In genomic region chr16:750454-750853, GRCh38 we compare ENCODE assay signal across 29 cellular contexts. TPM values are rescaled to one million over a fixed set of nuclear protein-coding genes. Genes with fewer than 3 reads are reported as not detected.
"Had no signal": no experiment of that assay in that cellular context is flagged by ENCODE, and none has a peak within 500 bp of the region (broad histone marks: within the 10 kb centered on the region; RNA-seq: fewer than 3 reads in every experiment).

No MANE protein-coding gene starts in this region.

- H3K4me1 ChIP-seq: foreskin keratinocyte, pancreas, prostate gland, sigmoid colon, uterus had no signal

- H3K4me1 Mint-ChIP-seq: activated CD4-positive, alpha-beta T cell treated with anti-CD3 and anti-CD28 coated beads for 36 hours; activated naive CD4-positive, alpha-beta T cell treated with anti-CD3 and anti-CD28 coated beads, Interleukin-2, amount 50 U/mL, for 24 hours; activated naive CD8-positive, alpha-beta T cell treated with anti-CD3 and anti-CD28 coated beads, Interleukin-2, amount 50 U/mL, for 24 hours; stimulated activated effector memory CD8-positive, alpha-beta T cell treated with anti-CD3 and anti-CD28 coated beads, Interleukin-12 subunit alpha, Interleukin-12 subunit beta, amount 100 ng/mL, for 72 hours had no signal

- FAIRE-seq: islet of Langerhans, pancreas, small intestine had no signal

- H3K36me3 ChIP-seq: heart right ventricle, pancreas, prostate gland, sigmoid colon, thoracic aorta, uterus had no signal

- H3K27me3 ChIP-seq: pancreas, uterus had no signal

- H3K27ac ChIP-seq: foreskin keratinocyte, heart right ventricle, pancreas, prostate gland, sigmoid colon, thoracic aorta, uterus had no signal

- DNase-seq: activated B cell treated with CpG ODN at 0.5 μM for 24 hours; activated CD4-positive, alpha-beta T cell treated with anti-CD3 and anti-CD28 coated beads for 36 hours; activated CD8-positive, alpha-beta memory T cell treated with anti-CD3 and anti-CD28 coated beads, Interleukin-2, amount 10 ng/mL, durations not matched to agents 7 days and 5 days; activated CD8-positive, alpha-beta T cell treated with anti-CD3 and anti-CD28 coated beads, Interleukin-2, amount 10 ng/mL, durations not matched to agents 7 days and 5 days; activated naive CD8-positive, alpha-beta T cell treated with anti-CD3 and anti-CD28 coated beads, Interleukin-2, amount 50 U/mL, for 24 hours; activated T-cell treated with anti-CD3 and anti-CD28 coated beads, Interleukin-2, amount 50 U/mL, for 48 hours; caudate nucleus; endodermal cell; foreskin keratinocyte; heart right ventricle; mammary epithelial cell; naive B cell; nephron progenitor cell; nucleus accumbens; pancreas; sigmoid colon; small intestine; stimulated activated CD4-positive, alpha-beta T cell treated with anti-CD3 and anti-CD28 coated beads, Interleukin-4, amount 100 ng/mL, for 24 hours; T-helper 2 cell; uterus had no signal

- H3K27me3 Mint-ChIP-seq: activated B cell treated with CpG ODN at 0.5 μM for 24 hours; activated naive CD4-positive, alpha-beta T cell treated with anti-CD3 and anti-CD28 coated beads, Interleukin-2, amount 50 U/mL, for 24 hours; activated naive CD8-positive, alpha-beta T cell treated with anti-CD3 and anti-CD28 coated beads, Interleukin-2, amount 50 U/mL, for 24 hours; stimulated activated naive CD8-positive, alpha-beta T cell treated with anti-CD3 and anti-CD28 coated beads, Interleukin-15, Interleukin-2, amounts not matched to agents 100 ng/mL and 50 ng/mL, for 24 hours had no signal

- H3K4me3 Mint-ChIP-seq: activated B cell treated with CpG ODN at 0.5 μM for 24 hours; activated CD4-positive, alpha-beta T cell treated with anti-CD3 and anti-CD28 coated beads for 36 hours; activated CD8-positive, alpha-beta memory T cell treated with anti-CD3 and anti-CD28 coated beads, Interleukin-2, amount 10 ng/mL, durations not matched to agents 7 days and 5 days; activated CD8-positive, alpha-beta T cell treated with anti-CD3 and anti-CD28 coated beads, Interleukin-2, amount 10 ng/mL, durations not matched to agents 7 days and 5 days; activated naive CD4-positive, alpha-beta T cell treated with anti-CD3 and anti-CD28 coated beads, Interleukin-2, amount 50 U/mL, for 24 hours; activated naive CD8-positive, alpha-beta T cell treated with anti-CD3 and anti-CD28 coated beads, Interleukin-2, amount 50 U/mL, for 24 hours; dendritic cell treated with granulocyte-macrophage colony-stimulating factor and Interleukin-4, amounts not matched to agents 40 ng/mL and 50 ng/mL, for 4 days; endodermal cell; naive B cell; nephron progenitor cell; stimulated activated effector memory CD8-positive, alpha-beta T cell treated with anti-CD3 and anti-CD28 coated beads, Interleukin-12 subunit alpha, Interleukin-12 subunit beta, amount 100 ng/mL, for 72 hours; stimulated activated naive CD8-positive, alpha-beta T cell treated with anti-CD3 and anti-CD28 coated beads, Interleukin-15, Interleukin-2, amounts not matched to agents 100 ng/mL and 50 ng/mL, for 24 hours; type B pancreatic cell had no signal

- H3K9me3 Mint-ChIP-seq: activated B cell treated with CpG ODN at 0.5 μM for 24 hours; activated naive CD4-positive, alpha-beta T cell treated with anti-CD3 and anti-CD28 coated beads, Interleukin-2, amount 50 U/mL, for 24 hours; activated naive CD8-positive, alpha-beta T cell treated with anti-CD3 and anti-CD28 coated beads, Interleukin-2, amount 50 U/mL, for 24 hours; activated T-helper 2 cell treated with anti-CD3 and anti-CD28 coated beads, Interferon-gamma antibody, Interleukin-2, Interleukin-4, amounts not matched to agents 10 μg/mL and 5 μg/mL and 100 μg/mL, durations not matched to agents 14 hours and 24 hours and 36 hours; dendritic cell treated with granulocyte-macrophage colony-stimulating factor and Interleukin-4, amounts not matched to agents 40 ng/mL and 50 ng/mL, for 4 days; endodermal cell; naive B cell; nephron progenitor cell; stimulated activated effector memory CD8-positive, alpha-beta T cell treated with anti-CD3 and anti-CD28 coated beads, Interleukin-12 subunit alpha, Interleukin-12 subunit beta, amount 100 ng/mL, for 72 hours; stimulated activated naive CD8-positive, alpha-beta T cell treated with anti-CD3 and anti-CD28 coated beads, Interleukin-15, Interleukin-2, amounts not matched to agents 100 ng/mL and 50 ng/mL, for 24 hours; type B pancreatic cell had no signal

- H3K36me3 Mint-ChIP-seq: activated CD8-positive, alpha-beta memory T cell treated with anti-CD3 and anti-CD28 coated beads, Interleukin-2, amount 10 ng/mL, durations not matched to agents 7 days and 5 days; activated naive CD4-positive, alpha-beta T cell treated with anti-CD3 and anti-CD28 coated beads, Interleukin-2, amount 50 U/mL, for 24 hours; naive B cell; stimulated activated effector memory CD8-positive, alpha-beta T cell treated with anti-CD3 and anti-CD28 coated beads, Interleukin-12 subunit alpha, Interleukin-12 subunit beta, amount 100 ng/mL, for 72 hours; type B pancreatic cell had no signal

- H3K27ac Mint-ChIP-seq: activated B cell treated with CpG ODN at 0.5 μM for 24 hours; activated CD4-positive, alpha-beta T cell treated with anti-CD3 and anti-CD28 coated beads for 36 hours; activated CD8-positive, alpha-beta memory T cell treated with anti-CD3 and anti-CD28 coated beads, Interleukin-2, amount 10 ng/mL, durations not matched to agents 7 days and 5 days; activated CD8-positive, alpha-beta T cell treated with anti-CD3 and anti-CD28 coated beads, Interleukin-2, amount 10 ng/mL, durations not matched to agents 7 days and 5 days; activated naive CD4-positive, alpha-beta T cell treated with anti-CD3 and anti-CD28 coated beads, Interleukin-2, amount 50 U/mL, for 24 hours; activated naive CD8-positive, alpha-beta T cell treated with anti-CD3 and anti-CD28 coated beads, Interleukin-2, amount 50 U/mL, for 24 hours; activated T-helper 2 cell treated with anti-CD3 and anti-CD28 coated beads, Interferon-gamma antibody, Interleukin-2, Interleukin-4, amounts not matched to agents 10 μg/mL and 5 μg/mL and 100 μg/mL, durations not matched to agents 14 hours and 24 hours and 36 hours; dendritic cell treated with granulocyte-macrophage colony-stimulating factor and Interleukin-4, amounts not matched to agents 40 ng/mL and 50 ng/mL, for 4 days; endodermal cell; nephron progenitor cell; stimulated activated effector memory CD8-positive, alpha-beta T cell treated with anti-CD3 and anti-CD28 coated beads, Interleukin-12 subunit alpha, Interleukin-12 subunit beta, amount 100 ng/mL, for 72 hours; stimulated activated naive CD8-positive, alpha-beta T cell treated with anti-CD3 and anti-CD28 coated beads, Interleukin-15, Interleukin-2, amounts not matched to agents 100 ng/mL and 50 ng/mL, for 24 hours; type B pancreatic cell had no signal

- H3K9me3 ChIP-seq: heart right ventricle, pancreas, prostate gland, sigmoid colon, thoracic aorta, uterus had no signal

- H3K4me3 ChIP-seq: heart right ventricle, pancreas, prostate gland, sigmoid colon, thoracic aorta, uterus had no signal

- ATAC-seq: activated CD4-positive, alpha-beta T cell treated with anti-CD3 and anti-CD28 coated beads for 36 hours; activated CD8-positive, alpha-beta memory T cell treated with anti-CD3 and anti-CD28 coated beads, Interleukin-2, amount 10 ng/mL, durations not matched to agents 7 days and 5 days; activated CD8-positive, alpha-beta T cell treated with anti-CD3 and anti-CD28 coated beads, Interleukin-2, amount 10 ng/mL, durations not matched to agents 7 days and 5 days; activated naive CD8-positive, alpha-beta T cell treated with anti-CD3 and anti-CD28 coated beads, Interleukin-2, amount 50 U/mL, for 24 hours; foreskin keratinocyte; pancreas; stimulated activated effector memory CD8-positive, alpha-beta T cell treated with anti-CD3 and anti-CD28 coated beads, Interleukin-12 subunit alpha, Interleukin-12 subunit beta, amount 100 ng/mL, for 72 hours had no signal

RNA-seq across cellular contexts. Expression of gene MSLN, which starts 10.1 kb away (rescaled TPM):
- total RNA-seq: activated B cell treated with CpG ODN at 0.5 μM for 24 hours; activated CD4-positive, alpha-beta T cell treated with anti-CD3 and anti-CD28 coated beads for 36 hours; activated CD8-positive, alpha-beta memory T cell treated with anti-CD3 and anti-CD28 coated beads, Interleukin-2, amount 10 ng/mL, durations not matched to agents 7 days and 5 days; activated CD8-positive, alpha-beta T cell treated with anti-CD3 and anti-CD28 coated beads, Interleukin-2, amount 10 ng/mL, durations not matched to agents 7 days and 5 days; activated T-helper 2 cell treated with anti-CD3 and anti-CD28 coated beads, Interferon-gamma antibody, Interleukin-2, Interleukin-4, amounts not matched to agents 10 μg/mL and 5 μg/mL and 100 μg/mL, durations not matched to agents 14 hours and 24 hours and 36 hours had no signal
